ENCODE assay signal across 19 cellular contexts in the genomic region with DNA sequence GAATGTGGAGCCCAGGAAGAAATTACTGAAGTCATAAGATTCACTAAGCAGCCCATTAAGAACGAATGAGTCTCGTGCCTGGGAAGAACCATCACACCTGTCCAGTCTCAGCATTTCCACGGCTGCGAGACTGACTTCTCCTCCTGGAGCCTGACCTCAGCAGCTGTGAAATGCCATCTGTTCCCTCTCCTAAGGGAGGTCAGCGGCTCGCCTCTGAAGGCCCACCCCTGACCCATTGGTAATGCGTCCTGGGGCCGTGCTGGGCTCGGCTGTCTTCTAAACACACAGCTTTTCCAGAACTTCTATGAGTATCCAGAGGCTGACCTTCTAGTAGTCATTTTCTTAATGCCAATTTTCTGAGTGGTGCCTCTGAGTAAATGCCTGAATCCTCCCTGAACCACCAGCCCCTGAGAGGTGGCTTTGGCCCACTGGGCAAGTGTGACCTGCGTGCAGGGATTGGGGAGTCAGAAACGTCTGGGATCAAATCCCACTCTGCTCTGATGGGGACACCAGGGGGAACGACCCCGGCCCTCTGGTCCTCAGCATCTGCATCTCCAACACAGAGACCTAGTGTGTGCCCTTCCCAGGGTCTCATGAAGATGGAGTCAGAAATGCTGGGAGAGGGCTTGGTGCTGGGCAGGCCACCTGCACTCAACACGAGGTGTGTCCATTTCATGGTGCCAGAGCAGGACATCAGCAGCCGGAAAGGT. TPM values are rescaled to one million over a fixed set of nuclear protein-coding genes. Genes with fewer than 3 reads are reported as not detected.
"Had no signal": no experiment of that assay in that cellular context is flagged by ENCODE, and none has a peak within 500 bp of the region (broad histone marks: within the 10 kb centered on the region; RNA-seq: fewer than 3 reads in every experiment).

No MANE protein-coding gene starts in this region.

- H3K9me3 ChIP-seq: esophagus squamous epithelium, mucosa of descending colon had no signal

- H3K27ac ChIP-seq: dorsolateral prefrontal cortex, esophagus squamous epithelium, gastroesophageal sphincter, heart right ventricle, WERI-Rb-1 had no signal

- H3K36me3 ChIP-seq: esophagus squamous epithelium, gastroesophageal sphincter, heart right ventricle, WERI-Rb-1 had no signal

- DNase-seq: activated CD4-positive, alpha-beta T cell treated with anti-CD3 and anti-CD28 coated beads, Interleukin-2, amount 50 U/mL, for 1 hour; activated CD4-positive, CD25-positive, alpha-beta regulatory T cell treated with anti-CD3 and anti-CD28 coated beads, Interleukin-2, amount 50 U/mL, for 72 hours; activated CD8-positive, alpha-beta T cell treated with anti-CD3 and anti-CD28 coated beads, Interleukin-2, amount 10 ng/mL, durations not matched to agents 7 days and 5 days; activated gamma-delta T cell treated with Interleukin-2 at 50 U/mL for 16 hours; caudate nucleus; esophagus squamous epithelium; heart right ventricle; left colon; mucosa of descending colon; retina; stimulated activated CD4-positive, alpha-beta T cell treated with anti-CD3 and anti-CD28 coated beads, Interleukin-4, amount 100 ng/mL, for 24 hours; stimulated activated naive CD4-positive, alpha-beta T cell treated with Interleukin-2 at 50 U/mL for 16 hours; T-helper 1 cell; WERI-Rb-1 had no signal

- H3K4me3 ChIP-seq: dorsolateral prefrontal cortex, esophagus squamous epithelium, gastroesophageal sphincter, heart right ventricle, mucosa of descending colon had no signal

RNA-seq across cellular contexts. Expression of gene SLC6A3, which starts 5.7 kb away (rescaled TPM):
- total RNA-seq: activated CD8-positive, alpha-beta T cell treated with anti-CD3 and anti-CD28 coated beads, Interleukin-2, amount 10 ng/mL, durations not matched to agents 7 days and 5 days; activated naive CD4-positive, alpha-beta T cell treated with anti-CD3 and anti-CD28 coated beads, Interleukin-2, amount 50 U/mL, for 72 hours; gastroesophageal sphincter; left colon; lower leg skin; mucosa of descending colon; progenitor cell of endocrine pancreas had no signal
